In genomic region chr14:80426686-80427085, GRCh38 we compare ENCODE assay signal across 24 cellular contexts.
A peak's percentile ranks its signal among the peaks of the same experiment; 100 is the strongest.
DNase-seq lines count a peak whose midpoint lies in the region; ATAC-seq, FAIRE-seq and TF ChIP-seq lines count a peak whose summit lies in the region.
"Had no signal": no experiment of that assay in that cellular context is flagged by ENCODE, and none has a peak within 500 bp of the region (broad histone marks: within the 10 kb centered on the region; RNA-seq: fewer than 3 reads in every experiment).

No MANE protein-coding gene starts in this region.

- POLR2A ChIA-PET in A549 (lab: Yijun Ruan, JAX): no interaction called here

- no peak for TF ChIP-seq POLR2A in A549 (IDR thresholded peaks at IDR 0.05; ENCODE audit: low read length)

- ATAC-seq in A549 (no peak), left lung (no peak)
- ATAC-seq: activated CD8-positive, alpha-beta T cell treated with anti-CD3 and anti-CD28 coated beads, Interleukin-2, amount 10 ng/mL, durations not matched to agents 7 days and 5 days; esophagus mucosa; sciatic nerve; upper lobe of right lung had no signal

- CTCF ChIA-PET in A549 (lab: Yijun Ruan, JAX): no interaction called here

- TF ChIP-seq CTCF in A549 (IDR thresholded peaks at IDR 0.05) (no peak), bronchial epithelial cell (IDR thresholded peaks at IDR 0.05; ENCODE audit: insufficient read depth, low read length, severe bottlenecking) (no peak), foreskin fibroblast (IDR thresholded peaks at IDR 0.05; ENCODE audit: low read depth, low read length) (no peak), left lung (IDR thresholded peaks at IDR 0.05) (no peak)

- no peak for TF ChIP-seq RAD21 in A549 (conservative IDR thresholded peaks at IDR 0.05 in 1 of 2, IDR thresholded peaks at IDR 0.05 in 1 of 2)

- WGBS in A549 (ENCODE audit: missing lambda C conversion rate): 90% methylated on average over 1 of the region's 1 CpG

- no peaks in the 10 kb centered on the region for H3K9me3 ChIP-seq in A549
- no peaks in the 10 kb centered on the region for H3K9me3 ChIP-seq in left lung
- H3K9me3 ChIP-seq: BLaER1, Caco-2, upper lobe of right lung had no signal

- peaks cover 23% of the 10 kb centered on the region for H3K4me1 ChIP-seq in A549
- H3K4me1 ChIP-seq in left lung: no peaks in the 10 kb centered on the region
- H3K4me1 ChIP-seq: BLaER1, Caco-2, upper lobe of right lung had no signal

- H3K27me3 ChIP-seq in bronchial epithelial cell (ENCODE audit: control insufficient read depth, insufficient read depth, low read length) (no peaks in the 10 kb centered on the region), left lung (no peaks in the 10 kb centered on the region)
- H3K27me3 ChIP-seq: BLaER1, upper lobe of right lung had no signal

- FAIRE-seq in A549 (lab: Jason Lieb, UNC) (no peak), bronchial epithelial cell (lab: Jason Lieb, UNC) (no peak)
- FAIRE-seq: A204.1, GM19239, TTC549 had no signal

- intact Hi-C loops in left lung (cut with DNase I): no loop called here

- H3K27ac ChIP-seq in A549: peak overlapping the region; percentile 56 to 87
- H3K27ac ChIP-seq in left lung: no peak overlapping the region
- H3K27ac ChIP-seq: BLaER1, upper lobe of right lung had no signal

- peak in 1 of 2 experiments; percentile 20 for DNase-seq in A549 (ENCODE audit: low read depth in 1 of 2, low spot score in 1 of 2)
- peak; percentile 58 for DNase-seq in M059J (ENCODE audit: low read depth)
- DNase-seq in bronchial epithelial cell (ENCODE audit: low read depth): peak; percentile 75
- DNase-seq in foreskin fibroblast: peak; percentile 37 to 62
- DNase-seq in left lung: no peak
- no peak for DNase-seq in NCI-H82 treated with DMSO at 0.1 percent for 48 hours (lab: John Stamatoyannopoulos, UW; ENCODE audit: unreplicated experiment)
- DNase-seq in stimulated activated CD4-positive, alpha-beta T cell treated with anti-CD3 and anti-CD28 coated beads, Interleukin-1b, Interleukin-23, amount 100 ng/mL, for 48 hours: no peak
- DNase-seq in activated naive CD4-positive, alpha-beta T cell treated with anti-CD3 and anti-CD28 coated beads, Interleukin-2, amount 50 U/mL, for 16 hours: no peak
- DNase-seq: activated CD4-positive, alpha-beta T cell treated with anti-CD3 and anti-CD28 coated beads for 1 hour; activated CD8-positive, alpha-beta T cell treated with anti-CD3 and anti-CD28 coated beads, Interleukin-2, amount 10 ng/mL, durations not matched to agents 7 days and 5 days; activated naive CD4-positive, alpha-beta T cell treated with Interleukin-2 at 50 U/mL for 16 hours; activated T-cell treated with anti-CD3 and anti-CD28 coated beads, Interleukin-2, amount 50 U/mL, for 1 hour; anterior cingulate cortex; Caco-2; DND-41; posterior cingulate gyrus; SHP77; upper lobe of right lung had no signal

- H3K4me2 ChIP-seq in A549: peak overlapping the region; percentile 3; the same call in 1 of the 3 replicates
- H3K4me2 ChIP-seq: BLaER1 had no signal

- no peaks in the 10 kb centered on the region for H3K36me3 ChIP-seq in bronchial epithelial cell (ENCODE audit: control insufficient read depth, insufficient read depth, low read length)
- no peaks in the 10 kb centered on the region for H3K36me3 ChIP-seq in left lung
- H3K36me3 ChIP-seq: BLaER1, upper lobe of right lung had no signal

- TF ChIP-seq EP300 in A549 (IDR thresholded peaks at IDR 0.05): no peak

- H3K4me3 ChIP-seq in A549 (no peak overlapping the region), bronchial epithelial cell (ENCODE audit: low read depth, low read length) (no peak overlapping the region), foreskin fibroblast (ENCODE audit: low read depth in 1 of 2, low read length in 2 of 2) (no peak overlapping the region), left lung (no peak overlapping the region)
- H3K4me3 ChIP-seq: BLaER1, upper lobe of right lung had no signal

TF ChIP-seq in A549, 52 proteins besides CTCF, POLR2A, EP300 and RAD21:
- no peak for TF ChIP-seq SREBF2 (IDR thresholded peaks at IDR 0.05)
- TF ChIP-seq CEBPB (IDR thresholded peaks at IDR 0.05): peak in 1 of 2 experiments; percentile 43; a peak in 1 of 4 replicates

Comparison
In these comparisons a context has a peak if more than half of its experiments do, and no peak if none do; other contexts are left out.
1. DNase-seq: peak in M059J (single experiment), bronchial epithelial cell (single experiment) and foreskin fibroblast (2 of 2); none in left lung (0 of 2), NCI-H82 treated with DMSO at 0.1 percent for 48 hours (single experiment), stimulated activated CD4-positive, alpha-beta T cell treated with anti-CD3 and anti-CD28 coated beads, Interleukin-1b, Interleukin-23, amount 100 ng/mL, for 48 hours (single experiment) and activated naive CD4-positive, alpha-beta T cell treated with anti-CD3 and anti-CD28 coated beads, Interleukin-2, amount 50 U/mL, for 16 hours (single experiment).
2. H3K27ac ChIP-seq: peak in A549 (2 of 2); none in left lung (0 of 2).